8 cellular contexts compared by ENCODE assay signal in the genomic region with DNA sequence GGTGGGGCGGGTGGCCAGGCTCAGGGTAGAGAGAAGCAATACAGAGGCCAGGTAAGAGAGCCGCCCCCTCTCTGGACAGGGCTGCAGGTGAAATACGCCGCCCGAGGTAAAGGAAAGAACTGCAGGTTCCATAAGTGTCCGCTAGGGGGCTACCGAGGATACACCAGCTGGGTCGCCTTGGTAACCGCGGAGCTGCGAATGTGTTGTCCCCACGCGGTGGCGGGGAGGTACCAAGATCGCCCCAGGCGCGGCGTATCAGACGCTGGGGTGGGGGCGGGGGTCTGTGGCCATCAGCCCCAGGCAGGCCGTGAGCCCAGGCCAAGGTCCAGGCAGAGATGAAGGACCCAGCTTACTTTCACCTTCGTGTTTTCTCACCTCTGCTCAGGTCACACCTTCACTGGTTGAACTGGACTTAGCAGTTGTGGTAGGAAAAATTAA. TPM values are rescaled to one million over a fixed set of nuclear protein-coding genes. Genes with fewer than 3 reads are reported as not detected.
A peak's percentile ranks its signal among the peaks of the same experiment; 100 is the strongest.
DNase-seq lines count a peak whose midpoint lies in the region; ATAC-seq and TF ChIP-seq lines count a peak whose summit lies in the region.

No MANE protein-coding gene starts in this region.

- TF ChIP-seq POLR2A in HCT116 (IDR thresholded peaks at IDR 0.05; ENCODE audit: borderline replicate concordance, extremely low read depth, insufficient read depth, insufficient read length), result no peak
- TF ChIP-seq POLR2A in thyroid gland (IDR thresholded peaks at IDR 0.05), result no peak

- no peaks in the 10 kb centered on the region for H4K20me1 ChIP-seq in HCT116 (ENCODE audit: insufficient read depth)
- H4K20me1 ChIP-seq in SK-N-SH (ENCODE audit: insufficient read depth), result no peaks in the 10 kb centered on the region

- H3K4me2 ChIP-seq in HCT116 (ENCODE audit: low read length), result peak overlapping the region; percentile 59
- peak overlapping the region; percentile 74 for H3K4me2 ChIP-seq in SK-N-SH
- peak overlapping the region; percentile 60 for H3K4me2 ChIP-seq in parathyroid adenoma (ENCODE audit: low read length)

- H2AFZ ChIP-seq in HCT116 (ENCODE audit: low read depth, low read length, poor library complexity, severe bottlenecking) (peak overlapping the region; percentile 68), SK-N-SH (ENCODE audit: low read depth) (no peak overlapping the region; the same call in 1 of the 2 replicates), parathyroid adenoma (peak overlapping the region; percentile 59)

- no peak overlapping the region for H3K9ac ChIP-seq in HCT116 (ENCODE audit: low read length)
- H3K9ac ChIP-seq in SK-N-SH, result no peak overlapping the region
- H3K9ac ChIP-seq in parathyroid adenoma, result no peak overlapping the region

- peak; percentile 98 to 100 (median 99) for TF ChIP-seq CTCF in HCT116 (IDR thresholded peaks at IDR 0.05 in 2 of 3, conservative IDR thresholded peaks at IDR 0.05 in 1 of 3; ENCODE audit: borderline replicate concordance in 1 of 3, insufficient read depth in 1 of 3, low read depth in 2 of 3, low read length in 2 of 3)
- TF ChIP-seq CTCF in SK-N-SH (IDR thresholded peaks at IDR 0.05), result peak; percentile 89
- peak; percentile 99 for TF ChIP-seq CTCF in parathyroid adenoma (IDR thresholded peaks at IDR 0.05)
- TF ChIP-seq CTCF in thyroid gland (IDR thresholded peaks at IDR 0.05), result peak; percentile 96 to 99 (median 98)

- H3K27me3 ChIP-seq in HCT116 (ENCODE audit: insufficient read depth, low read length), result no peaks in the 10 kb centered on the region
- no peaks in the 10 kb centered on the region for H3K27me3 ChIP-seq in SK-N-SH (ENCODE audit: insufficient read depth)
- H3K27me3 ChIP-seq in parathyroid adenoma (ENCODE audit: control insufficient read depth, insufficient read depth, low read length), result no peaks in the 10 kb centered on the region
- H3K27me3 ChIP-seq in thyroid gland, result no peaks in the 10 kb centered on the region

- POLR2A ChIA-PET in HCT116 (lab: Charles Lee) (no interaction called here), SK-N-SH (lab: Yijun Ruan, JAX) (interaction anchor here (0.7 kb wide), 1 partner anchor 192 kb away, joined by 3 read pairs; no protein-coding TSS in a partner anchor)

- intact Hi-C loops in HCT116 (cut with micrococcal nuclease), result loop anchor here (10.0 kb wide), 1 partner anchor 604 kb away; no protein-coding TSS in a partner anchor
- intact Hi-C loops in thyroid gland (cut with DNase I), result no loop called here

- H3K9me2 ChIP-seq in HCT116 (ENCODE audit: insufficient read depth), result no peaks in the 10 kb centered on the region
- H3K9me2 ChIP-seq in SK-N-SH, result no peaks in the 10 kb centered on the region

- CTCF ChIA-PET in HCT116 (lab: Charles Lee) (interaction anchor here (0.6 to 1.4 kb wide), 16 partner anchors 9 to 327 kb away, joined by 3 to 14 read pairs (median 4); a partner anchor contains a TSS), SK-N-SH (lab: Yijun Ruan, JAX) (interaction anchor here (0.6 to 2.7 kb wide), 69 partner anchors 9 to 603 kb away, joined by 3 to 31 read pairs (median 4); a partner anchor contains a TSS)

- H3K36me3 ChIP-seq in HCT116 (ENCODE audit: control insufficient read depth in 1 of 2, insufficient read depth in 2 of 2, low read length in 2 of 2) (no peaks in the 10 kb centered on the region), SK-N-SH (replicated peaks in 1 of 2; ENCODE audit: control insufficient read depth in 1 of 2, insufficient read depth in 2 of 2, low read length in 1 of 2) (no peaks in the 10 kb centered on the region), parathyroid adenoma (ENCODE audit: control insufficient read depth, insufficient read depth, low read length) (no peaks in the 10 kb centered on the region), thyroid gland (no peaks in the 10 kb centered on the region)

- peaks cover 3 to 9% of the 10 kb centered on the region in 2 experiments; a peak in 3 of 4 replicates for H3K4me1 ChIP-seq in HCT116 (ENCODE audit: control insufficient read depth in 1 of 2, insufficient read depth in 2 of 2, low read length in 2 of 2)
- peaks cover 0 to 4% of the 10 kb centered on the region in 2 experiments; a peak in 1 of 4 replicates for H3K4me1 ChIP-seq in SK-N-SH (ENCODE audit: control insufficient read depth in 1 of 2, insufficient read depth in 2 of 2, low read depth in 1 of 2, low read length in 1 of 2)
- H3K4me1 ChIP-seq in parathyroid adenoma, result peaks cover 3% of the 10 kb centered on the region
- no peaks in the 10 kb centered on the region for H3K4me1 ChIP-seq in thyroid gland

- H3K79me2 ChIP-seq in HCT116 (ENCODE audit: insufficient read depth, low read length), result no peaks in the 10 kb centered on the region
- no peaks in the 10 kb centered on the region for H3K79me2 ChIP-seq in SK-N-SH (ENCODE audit: insufficient read depth)
- H3K79me2 ChIP-seq in parathyroid adenoma, result no peaks in the 10 kb centered on the region

- TF ChIP-seq EP300 in SK-N-SH (IDR thresholded peaks at IDR 0.05; ENCODE audit: borderline replicate concordance in 1 of 2, low read depth in 1 of 2, low read length in 1 of 2), result 0 out of 4 replicates have a peak, but pooled peaks of 1 of the 2 experiments have one; percentile 11

- H3K27ac ChIP-seq in HCT116 (ENCODE audit: low read depth, low read length) (no peak overlapping the region), SK-N-SH (ENCODE audit: low read depth in 2 of 2, low read length in 1 of 2) (no peak overlapping the region), parathyroid adenoma (no peak overlapping the region), thyroid gland (no peak overlapping the region)

- no peak overlapping the region for H3K4me3 ChIP-seq in HCT116 (replicated peaks in 1 of 2; ENCODE audit: low read depth in 1 of 2, low read length in 2 of 2)
- H3K4me3 ChIP-seq in SK-N-SH (ENCODE audit: low read depth in 2 of 2, low read length in 1 of 2), result peak overlapping the region; percentile 30 to 56
- H3K4me3 ChIP-seq in parathyroid adenoma (ENCODE audit: low read depth, low read length), result peak overlapping the region; percentile 38
- no peak overlapping the region for H3K4me3 ChIP-seq in thyroid gland (replicated peaks in 1 of 3)

- H3F3A ChIP-seq in SK-N-SH (replicated peaks; ENCODE audit: insufficient read depth), result no peaks in the 10 kb centered on the region

- WGBS in SK-N-SH (ENCODE audit: low lambda C conversion rate), result 8% methylated on average over 6 of the region's 22 CpGs
- WGBS in thyroid gland, 2 donors, result 1 to 3% methylated on average over 14 to 22 of the region's 22 CpGs

- RAD21 ChIA-PET in HCT116 (lab: Charles Lee; ENCODE audit: low non-redundant PET in 1 of 2, low total read pairs in 2 of 2, uncharacterized antibody in 2 of 2, unreplicated experiment in 2 of 2), result no interaction called here

- H3K9me3 ChIP-seq in HCT116 (ENCODE audit: control insufficient read depth in 1 of 2, insufficient read depth in 1 of 2, low read depth in 1 of 2, low read length in 2 of 2) (no peaks in the 10 kb centered on the region), SK-N-SH (no peaks in the 10 kb centered on the region), parathyroid adenoma (ENCODE audit: control insufficient read depth, low read length) (no peaks in the 10 kb centered on the region), thyroid gland (no peaks in the 10 kb centered on the region)

- BruUV-seq in HCT116 (replicated peaks; lab: Mats Ljungman, UMichigan), result no TSS peak

- ATAC-seq in HCT116, result peak; percentile 97

- DNase-seq in Daoy (ENCODE audit: low read depth) (peak; percentile 71), HCT116 (ENCODE audit: low read depth, low spot score) (peak; percentile 81), NCI-H1092 treated with DMSO at 0.1 percent for 48 hours (lab: John Stamatoyannopoulos, UW) (peak; percentile 90), SK-N-SH (peak; percentile 94), globus pallidus (ENCODE audit: low spot score) (peak; percentile 65), thyroid gland (peak; percentile 88 to 91)
- peak; percentile 86 for DNase-seq in activated naive CD4-positive, alpha-beta T cell treated with Interleukin-2 at 50 U/mL for 16 hours

- TF ChIP-seq RAD21 in HCT116 (IDR thresholded peaks at IDR 0.05; ENCODE audit: low read depth) (peak; percentile 71), SK-N-SH (IDR thresholded peaks at IDR 0.05; ENCODE audit: low read length) (peak; percentile 66)

TF ChIP-seq in HCT116, 20 proteins besides CTCF, POLR2A, EP300 and RAD21 (continues in another document):
- TF ChIP-seq CBX3 (IDR thresholded peaks at IDR 0.05; ENCODE audit: low read depth), result peak; percentile 64; the same call in 1 of the 2 replicates
- TF ChIP-seq FOSL1 (IDR thresholded peaks at IDR 0.05; ENCODE audit: low read depth), result no peak
- TF ChIP-seq EGR1 (IDR thresholded peaks at IDR 0.05; ENCODE audit: low read depth), result peak; percentile 75
- TF ChIP-seq JUND (IDR thresholded peaks at IDR 0.05), result no peak
- TF ChIP-seq ZFX (IDR thresholded peaks at IDR 0.05), result no peak
- no peak for TF ChIP-seq SP1 (IDR thresholded peaks at IDR 0.05; ENCODE audit: low read depth)
- no peak for TF ChIP-seq YY1 (IDR thresholded peaks at IDR 0.05; ENCODE audit: extremely low read depth, insufficient replicate concordance, low read depth, low read length)
- peak; percentile 83 for TF ChIP-seq TCF7L2 (IDR thresholded peaks at IDR 0.05; ENCODE audit: borderline replicate concordance, extremely low read depth, insufficient read depth, insufficient read length)

TF ChIP-seq in SK-N-SH, 30 proteins besides CTCF, POLR2A, EP300 and RAD21:
- TF ChIP-seq MXI1 (IDR thresholded peaks at IDR 0.05; ENCODE audit: low read depth, low read length) (peak; percentile 84), NFIC (IDR thresholded peaks at IDR 0.05; ENCODE audit: borderline replicate concordance) (no peak), FOXJ3 (CRISPR knock-in tag; IDR thresholded peaks at IDR 0.05) (no peak), RFX5 (IDR thresholded peaks at IDR 0.05; ENCODE audit: low read length) (0 out of 2 replicates have a peak, but pooled peaks have one; percentile 37), CHD2 (IDR thresholded peaks at IDR 0.05; ENCODE audit: low read length, partially characterized antibody) (peak; percentile 55), SMC3 (IDR thresholded peaks at IDR 0.05; ENCODE audit: low read depth, low read length) (peak; percentile 51)
- TF ChIP-seq, protein P1, sequence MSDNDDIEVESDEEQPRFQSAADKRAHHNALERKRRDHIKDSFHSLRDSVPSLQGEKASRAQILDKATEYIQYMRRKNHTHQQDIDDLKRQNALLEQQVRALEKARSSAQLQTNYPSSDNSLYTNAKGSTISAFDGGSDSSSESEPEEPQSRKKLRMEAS (IDR thresholded peaks at IDR 0.05; ENCODE audit: low read depth), result peak; percentile 76
TF ChIP-seq in SK-N-SH: peak in this region for 5.

RNA-seq across cellular contexts. Expression of a gene that starts 18.4 kb away (rescaled TPM):
- total RNA-seq in Daoy (2014; rRNA removed; shearing (Covaris generic)), result 10.9 and 12.1 TPM in 2 replicates
- 21.8 TPM for total RNA-seq in HCT116 (2021; ENCODE audit: unreplicated experiment)
- polyA plus RNA-seq in HCT116 (2012), result 10.4 and 11.6 TPM in 2 replicates
- polyA plus RNA-seq in SK-N-SH (2012; rRNA removed), result 9.9 and 13.2 TPM in 2 replicates
- polyA plus RNA-seq in SK-N-SH (2012; cell fraction: cytosol; rRNA removed), result 8.7 and 9.5 TPM in 2 replicates
- polyA plus RNA-seq in SK-N-SH (2012; cell fraction: nucleus; rRNA removed), result 25.2 and 30.9 TPM in 2 replicates
- total RNA-seq in thyroid gland, result 10 to 100 TPM; 34.3 to 46.4 (median 38.7) TPM

Comparison
In these comparisons a context has a peak if more than half of its experiments do, and no peak if none do; other contexts are left out.
1. H3K4me3 ChIP-seq: peak in SK-N-SH (2 of 2) and parathyroid adenoma (single experiment); none in HCT116 (0 of 2) and thyroid gland (0 of 3).
2. Peak in every context shown above with its lines, with median percentiles within 50 percentile points of each other: DNase-seq, H3K4me2 ChIP-seq and CTCF ChIP-seq.